In the genomic region with DNA sequence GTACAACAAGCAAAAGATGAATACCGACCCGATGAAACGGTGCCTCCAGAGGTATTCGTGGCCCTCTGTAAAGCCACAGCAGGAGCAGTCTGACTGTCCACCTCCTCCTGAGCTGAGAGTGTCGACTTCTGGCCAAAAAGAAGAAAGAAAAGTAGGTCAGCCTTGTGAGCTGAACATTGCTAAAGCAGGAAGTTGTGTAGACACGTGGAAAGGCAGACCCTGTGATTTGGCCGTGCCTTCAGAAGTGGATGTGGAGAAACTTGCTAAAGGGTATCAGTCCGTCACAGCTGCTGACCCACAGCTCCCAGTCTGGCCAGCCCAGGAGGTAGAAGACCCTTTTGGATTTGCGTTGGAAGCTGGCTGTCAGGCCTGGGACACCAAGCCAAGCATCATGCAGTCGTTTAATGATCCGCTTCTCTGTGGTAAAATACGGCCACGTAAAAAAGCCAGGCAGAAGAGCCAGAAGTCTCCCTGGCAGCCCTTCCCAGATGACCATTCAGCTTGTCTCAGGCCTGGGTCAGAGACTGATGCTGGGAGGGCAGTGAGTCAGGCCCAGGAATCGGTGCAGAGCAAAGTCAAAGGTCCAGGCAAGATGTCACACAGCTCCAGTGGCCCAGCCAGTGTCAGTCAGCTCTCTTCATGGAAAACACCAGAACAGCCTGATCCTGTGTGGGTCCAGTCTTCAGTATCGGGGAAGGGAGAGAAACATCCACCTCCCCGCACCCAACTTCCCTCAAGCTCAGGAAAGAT, we compare ENCODE assay signal across 9 cellular contexts. TPM values are rescaled to one million over a fixed set of nuclear protein-coding genes. Genes with fewer than 3 reads are reported as not detected.
DNase-seq lines count a peak whose midpoint lies in the region; ATAC-seq, FAIRE-seq and TF ChIP-seq lines count a peak whose summit lies in the region.
"Not testable (repeated sequence)": the region's sequence is repeated elsewhere in the genome, so short reads cannot be mapped to it uniquely, and the experiment has no call there.
"Had no signal": no experiment of that assay in that cellular context is flagged by ENCODE, and none has a peak within 500 bp of the region (broad histone marks: within the 10 kb centered on the region; RNA-seq: fewer than 3 reads in every experiment).

No MANE protein-coding gene starts in this region.

- not testable (repeated sequence) for H3K27ac ChIP-seq in K562 (ENCODE audit: extremely low read depth, low read depth, low read length)
- H3K27ac ChIP-seq in left ventricle myocardium inferior (replicated peaks) (peak overlapping the region; percentile 19), lung (ENCODE audit: low read depth in 1 of 2, low read length in 1 of 2) (peak overlapping the region in 1 of 2 donors; percentile 9)

- intact Hi-C loops in K562 (cut with micrococcal nuclease); Right ventricle myocardium inferior (cut with DNase I); left ventricle myocardium inferior (cut with micrococcal nuclease): not testable (repeated sequence)

- TF ChIP-seq EP300 in K562 (IDR thresholded peaks at IDR 0.05; ENCODE audit: low read length) = not testable (repeated sequence)

- H3K4me3 ChIP-seq in K562, left ventricle myocardium inferior, lung: not testable (repeated sequence)

- CTCF ChIA-PET in K562 (lab: Yijun Ruan, JAX; ENCODE audit: low intra/inter-chr PET ratio) = not testable (repeated sequence)

- H3K79me2 ChIP-seq in K562 (ENCODE audit: control insufficient read depth, insufficient read depth, low read length) = not testable (repeated sequence)

- not testable (repeated sequence) for BruUV-seq in K562 (replicated peaks; lab: Mats Ljungman, UMichigan)

- not testable (repeated sequence) for H3K27me3 Mint-ChIP-seq in T-helper 1 cell treated with Interleukin-12 subunit alpha and Interleukin-12 subunit beta and Interleukin-4 antibody, amounts not matched to agents 30 μg/mL and 1 μg/mL, for 36 hours (ENCODE audit: low read depth); nephron (ENCODE audit: low read depth)

- not testable (repeated sequence) for H3K4me1 ChIP-seq in K562 (replicated peaks in 1 of 2; ENCODE audit: control insufficient read depth in 2 of 2, insufficient read depth in 2 of 2, low read length in 2 of 2); left ventricle myocardium inferior; lung (ENCODE audit: control insufficient read depth in 2 of 2, insufficient read depth in 2 of 2, low read length in 2 of 2)

- FAIRE-seq in K562 (lab: Jason Lieb, UNC) = peak; percentile 62

- not testable (repeated sequence) for DNase-seq in K562 (ENCODE audit: extremely low read depth in 1 of 4, low spot score in 3 of 4); Right ventricle myocardium inferior (ENCODE audit: missing footprints); left ventricle myocardium inferior; lung (ENCODE audit: low spot score); stimulated activated effector memory CD8-positive, alpha-beta T cell treated with anti-CD3 and anti-CD28 coated beads, Interleukin-12 subunit alpha, Interleukin-12 subunit beta, amount 100 ng/mL, for 72 hours (ENCODE audit: low spot score in 2 of 2)

- not testable (repeated sequence) for H3K9ac ChIP-seq in K562 (ENCODE audit: insufficient read depth in 1 of 2, low read depth in 2 of 2, low read length in 2 of 2)

- 0% methylated on average over 8 of the region's 16 CpGs for WGBS in K562 (ENCODE audit: insufficient coverage, low coverage, missing lambda C conversion rate)
- WGBS in lung, 2 donors = 74 to 76% methylated on average over 11 to 15 of the region's 16 CpGs

- peaks cover 0 to 30% of the 10 kb centered on the region in 2 experiments; a peak in 2 of 5 replicates for H3K27me3 ChIP-seq in K562 (ENCODE audit: control insufficient read depth in 2 of 2, insufficient read depth in 2 of 2, low read length in 2 of 2)
- H3K27me3 ChIP-seq in left ventricle myocardium inferior (ENCODE audit: low read depth); lung (ENCODE audit: control insufficient read depth, insufficient read depth): not testable (repeated sequence)

- H3K4me2 ChIP-seq in K562 (ENCODE audit: insufficient read depth, low read length) = not testable (repeated sequence)

- H3K9me3 Mint-ChIP-seq in T-helper 1 cell treated with Interleukin-12 subunit alpha and Interleukin-12 subunit beta and Interleukin-4 antibody, amounts not matched to agents 30 μg/mL and 1 μg/mL, for 36 hours; nephron; stimulated activated effector memory CD8-positive, alpha-beta T cell treated with anti-CD3 and anti-CD28 coated beads, Interleukin-12 subunit alpha, Interleukin-12 subunit beta, amount 100 ng/mL, for 72 hours: not testable (repeated sequence)

- not testable (repeated sequence) for TF ChIP-seq POLR2A in K562 (conservative IDR thresholded peaks at IDR 0.05)

- H4K20me1 ChIP-seq in K562 (replicated peaks; ENCODE audit: control insufficient read depth, insufficient read depth, low read length) = not testable (repeated sequence)

- TF ChIP-seq RAD21 in K562 (CRISPR knock-in tag; conservative IDR thresholded peaks at IDR 0.05 in 1 of 2, IDR thresholded peaks at IDR 0.05 in 1 of 2) = not testable (repeated sequence)

- not testable (repeated sequence) for H3K36me3 Mint-ChIP-seq in T-helper 1 cell treated with Interleukin-12 subunit alpha and Interleukin-12 subunit beta and Interleukin-4 antibody, amounts not matched to agents 30 μg/mL and 1 μg/mL, for 36 hours (ENCODE audit: low read depth); nephron (ENCODE audit: low read depth); stimulated activated effector memory CD8-positive, alpha-beta T cell treated with anti-CD3 and anti-CD28 coated beads, Interleukin-12 subunit alpha, Interleukin-12 subunit beta, amount 100 ng/mL, for 72 hours

- POLR2A ChIA-PET in K562 (lab: Yijun Ruan, JAX) = not testable (repeated sequence)

- in situ Hi-C loops in K562 (cut with MboI) = not testable (repeated sequence)

- H3K9me1 ChIP-seq in K562 (ENCODE audit: control insufficient read depth, insufficient read depth, low read length) = not testable (repeated sequence)

- H2AFZ ChIP-seq in K562 (ENCODE audit: low read depth, low read length) = not testable (repeated sequence)

- not testable (repeated sequence) for H3K9me3 ChIP-seq in K562 (replicated peaks; ENCODE audit: control insufficient read depth, insufficient read depth, low read depth, low read length); left ventricle myocardium inferior (replicated peaks); lung (ENCODE audit: control insufficient read depth in 2 of 2, insufficient read depth in 1 of 2, low read length in 1 of 2)

- not testable (repeated sequence) for TF ChIP-seq CTCF in K562 (IDR thresholded peaks at IDR 0.05 in 2 of 3, conservative IDR thresholded peaks at IDR 0.05 in 1 of 3; ENCODE audit: insufficient read depth in 2 of 3, low read depth in 1 of 3, low read length in 3 of 3); left ventricle myocardium inferior (IDR thresholded peaks at IDR 0.05; ENCODE audit: borderline replicate concordance); lung (IDR thresholded peaks at IDR 0.05; ENCODE audit: control extremely low read depth, extremely low read depth); nephron (IDR thresholded peaks at IDR 0.05; ENCODE audit: unreplicated experiment in 3 of 3)

- H3K4me1 Mint-ChIP-seq in T-helper 1 cell treated with Interleukin-12 subunit alpha and Interleukin-12 subunit beta and Interleukin-4 antibody, amounts not matched to agents 30 μg/mL and 1 μg/mL, for 36 hours (ENCODE audit: low read depth) = peaks cover 22% of the 10 kb centered on the region
- peaks cover 17% of the 10 kb centered on the region for H3K4me1 Mint-ChIP-seq in nephron
- H3K4me1 Mint-ChIP-seq in stimulated activated effector memory CD8-positive, alpha-beta T cell treated with anti-CD3 and anti-CD28 coated beads, Interleukin-12 subunit alpha, Interleukin-12 subunit beta, amount 100 ng/mL, for 72 hours = not testable (repeated sequence)

- H3K36me3 ChIP-seq in K562 (ENCODE audit: control insufficient read depth, insufficient read depth, low read length); left ventricle myocardium inferior; lung (ENCODE audit: control insufficient read depth in 2 of 2, insufficient read depth in 2 of 2, low read length in 2 of 2): not testable (repeated sequence)

- not testable (repeated sequence) for H3K4me3 Mint-ChIP-seq in T-helper 1 cell treated with Interleukin-12 subunit alpha and Interleukin-12 subunit beta and Interleukin-4 antibody, amounts not matched to agents 30 μg/mL and 1 μg/mL, for 36 hours; stimulated activated effector memory CD8-positive, alpha-beta T cell treated with anti-CD3 and anti-CD28 coated beads, Interleukin-12 subunit alpha, Interleukin-12 subunit beta, amount 100 ng/mL, for 72 hours
- H3K4me3 Mint-ChIP-seq in nephron = peak overlapping the region in 1 of 3 experiments; percentile 39

- not testable (repeated sequence) for ATAC-seq in K562
- ATAC-seq in Right ventricle myocardium inferior (peak; percentile 60), lung (ENCODE audit: insufficient read depth, low FRiP score) (peak; percentile 19)
- peak; percentile 40 for ATAC-seq in stimulated activated effector memory CD8-positive, alpha-beta T cell treated with anti-CD3 and anti-CD28 coated beads, Interleukin-12 subunit alpha, Interleukin-12 subunit beta, amount 100 ng/mL, for 72 hours

- H3K27ac Mint-ChIP-seq in T-helper 1 cell treated with Interleukin-12 subunit alpha and Interleukin-12 subunit beta and Interleukin-4 antibody, amounts not matched to agents 30 μg/mL and 1 μg/mL, for 36 hours = peak overlapping the region; percentile 62
- H3K27ac Mint-ChIP-seq in nephron = peak overlapping the region; percentile 52 to 91 (median 85)
- not testable (repeated sequence) for H3K27ac Mint-ChIP-seq in stimulated activated effector memory CD8-positive, alpha-beta T cell treated with anti-CD3 and anti-CD28 coated beads, Interleukin-12 subunit alpha, Interleukin-12 subunit beta, amount 100 ng/mL, for 72 hours

RNA-seq across cellular contexts. Expression of a gene that starts 3.2 kb away (rescaled TPM):
- not detected in 2 replicates for total RNA-seq in K562 (2011; cell fraction: chromatin; rRNA removed; ENCODE audit: low replicate concordance)
- total RNA-seq in K562 (2011; cell fraction: nucleolus; rRNA removed) = not detected in 2 replicates
- total RNA-seq in K562 (2011; cell fraction: nucleoplasm; rRNA removed) = not detected in 2 replicates
- total RNA-seq in K562 (2014; rRNA removed) (not detected in 2 replicates), K562 (2014; rRNA removed; fragmentation: Illumina TruSeq; extraction: Trizol) (not detected in 2 replicates), K562 (2015; rRNA removed; fragmentation: Illumina TruSeq; extraction: Trizol) (not detected in 2 replicates), K562 (2021) (not detected in 2 replicates), Right ventricle myocardium inferior (not detected), left ventricle myocardium inferior (not detected), lung (not detected)
- polyA plus RNA-seq in K562 (2011; rRNA removed) (not detected in 2 replicates), K562 (2014; fragmentation: Illumina TruSeq; extraction: Trizol) (not detected in 2 replicates), K562 (2014; fragmentation: Nextera tagmentation; extraction: Ambion mirVana) (not detected), K562 (2014; rRNA removed) (not detected in 2 replicates), lung (not detected)
- polyA plus RNA-seq in K562 (2011; cell fraction: cytosol; rRNA removed) = not detected in 2 replicates
- polyA plus RNA-seq in K562 (2011; cell fraction: nucleus; rRNA removed) = not detected in 2 replicates
- not detected in 2 replicates for polyA plus RNA-seq in K562 (2012)
- polyA minus RNA-seq in K562 (2011; rRNA and poly(A)+ RNA removed) = not detected in 2 replicates
- polyA minus RNA-seq in K562 (2011; cell fraction: cytosol; rRNA and poly(A)+ RNA removed) = not detected in 2 replicates
- not detected in 2 replicates for polyA minus RNA-seq in K562 (2011; cell fraction: nucleus; rRNA and poly(A)+ RNA removed)
- total RNA-seq: CD4-positive, CD25-positive, alpha-beta regulatory T cell; H9 had no signal
- polyA plus RNA-seq: CD4-positive, CD25-positive, alpha-beta regulatory T cell had no signal

RNA-seq across cellular contexts. Expression of a gene that starts 49.7 kb away (rescaled TPM):
- total RNA-seq in K562 (2011; cell fraction: chromatin; rRNA removed; ENCODE audit: low replicate concordance) = not detected in 2 replicates
- not detected in 2 replicates for total RNA-seq in K562 (2011; cell fraction: nucleolus; rRNA removed)
- total RNA-seq in K562 (2011; cell fraction: nucleoplasm; rRNA removed) = not detected in 2 replicates
- total RNA-seq in K562 (2014; rRNA removed) (not detected in 2 replicates), K562 (2014; rRNA removed; fragmentation: Illumina TruSeq; extraction: Trizol) (not detected in 2 replicates), K562 (2015; rRNA removed; fragmentation: Illumina TruSeq; extraction: Trizol) (not detected in 2 replicates), K562 (2021) (not detected in 2 replicates), Right ventricle myocardium inferior (not detected), left ventricle myocardium inferior (not detected), lung (not detected)
- polyA plus RNA-seq in K562 (2011; rRNA removed) (not detected in 2 replicates), K562 (2014; fragmentation: Illumina TruSeq; extraction: Trizol) (not detected in 2 replicates), K562 (2014; fragmentation: Nextera tagmentation; extraction: Ambion mirVana) (not detected), K562 (2014; rRNA removed) (0.04 TPM in 1 of 2 replicates, not detected in the other), lung (not detected)
- polyA plus RNA-seq in K562 (2011; cell fraction: cytosol; rRNA removed) = not detected in 2 replicates
- polyA plus RNA-seq in K562 (2011; cell fraction: nucleus; rRNA removed) = not detected in 2 replicates
- not detected in 2 replicates for polyA plus RNA-seq in K562 (2012)
- not detected in 2 replicates for polyA minus RNA-seq in K562 (2011; rRNA and poly(A)+ RNA removed)
- not detected in 2 replicates for polyA minus RNA-seq in K562 (2011; cell fraction: cytosol; rRNA and poly(A)+ RNA removed)
- polyA minus RNA-seq in K562 (2011; cell fraction: nucleus; rRNA and poly(A)+ RNA removed) = not detected in 2 replicates
- total RNA-seq: CD4-positive, CD25-positive, alpha-beta regulatory T cell; H9 had no signal
- polyA plus RNA-seq: CD4-positive, CD25-positive, alpha-beta regulatory T cell had no signal
